ENCODE assay signal across 8 cellular contexts in the genomic region with DNA sequence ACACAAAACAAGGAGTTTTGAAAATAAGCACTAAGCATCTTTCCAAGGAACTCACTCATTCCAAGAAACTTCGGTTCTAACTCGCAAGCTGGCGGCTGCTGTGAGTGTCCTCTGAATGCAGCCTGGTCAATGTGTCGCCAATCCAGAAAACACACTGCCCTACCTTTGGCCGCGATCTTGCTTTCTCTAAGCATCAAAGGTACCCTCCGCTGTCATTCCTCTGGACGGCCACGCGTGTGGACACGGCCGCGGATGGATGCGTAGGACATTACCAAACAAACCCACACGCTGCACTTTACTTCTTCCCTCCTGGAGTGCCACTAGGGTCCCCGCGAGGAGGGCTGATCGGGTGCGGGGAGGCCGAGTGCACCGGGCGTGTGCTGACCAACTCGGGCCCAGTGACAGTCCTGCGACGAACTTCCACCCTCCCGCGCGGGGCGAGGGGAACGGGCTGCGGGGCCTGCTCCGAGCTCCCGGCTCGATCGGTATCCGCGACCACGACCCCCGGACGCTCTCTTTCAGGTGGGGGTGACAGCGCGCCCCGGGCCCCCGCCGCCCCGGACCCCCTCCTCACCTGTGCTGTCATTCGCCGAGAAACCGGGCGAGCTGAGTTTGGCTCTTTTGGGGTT. TPM values are rescaled to one million over a fixed set of nuclear protein-coding genes. Genes with fewer than 3 reads are reported as not detected.
A peak's percentile ranks its signal among the peaks of the same experiment; 100 is the strongest.
DNase-seq lines count a peak whose midpoint lies in the region; ATAC-seq and TF ChIP-seq lines count a peak whose summit lies in the region.

No MANE protein-coding gene starts in this region.

- peaks cover 10% of the 10 kb centered on the region for H3K9me3 ChIP-seq in neuron (ENCODE audit: low read length)

- H3K4me1 ChIP-seq in neuron (ENCODE audit: insufficient read depth, low read length) = peaks cover 16% of the 10 kb centered on the region

- peak; percentile 15 for ATAC-seq in HG03108 (IDR thresholded peaks at IDR 0.05; ENCODE audit: unreplicated experiment)
- ATAC-seq in HG02623 (IDR thresholded peaks at IDR 0.05; ENCODE audit: unreplicated experiment) = no peak

- peak overlapping the region; percentile 71 for H3K4me3 ChIP-seq in neuron (ENCODE audit: low read length)

- H3K4me3 Mint-ChIP-seq in activated CD4-positive, alpha-beta memory T cell treated with anti-CD3 and anti-CD28 coated beads for 36 hours = peak overlapping the region; percentile 91

- CTCF ChIA-PET in activated CD4-positive, alpha-beta memory T cell treated with anti-CD3 and anti-CD28 coated beads for 36 hours (lab: Charles Lee) = interaction anchor here (0.6 to 1.7 kb wide), 6 partner anchors 9 to 162 kb away, joined by 3 to 5 read pairs (median 3); a partner anchor contains a TSS

- POLR2A ChIA-PET in activated CD4-positive, alpha-beta memory T cell treated with anti-CD3 and anti-CD28 coated beads for 36 hours (lab: Charles Lee) = interaction anchor here (1.0 to 1.6 kb wide), 2 partner anchors 162 to 370 kb away, joined by 3 to 4 read pairs; no protein-coding TSS in a partner anchor

- peak; percentile 57 for DNase-seq in activated CD4-positive, alpha-beta memory T cell treated with anti-CD3 and anti-CD28 coated beads for 36 hours
- DNase-seq in fibroblast of peridontal ligament (ENCODE audit: extremely low read depth) (peak; percentile 33), AG08396 (ENCODE audit: low spot score) (no peak), COR-L47 (lab: John Stamatoyannopoulos, UW) (no peak)

- H3K9me3 Mint-ChIP-seq in activated CD4-positive, alpha-beta memory T cell treated with anti-CD3 and anti-CD28 coated beads for 36 hours = no peaks in the 10 kb centered on the region

- no peak overlapping the region for H2AFZ ChIP-seq in neuron (ENCODE audit: low read depth, low read length)

- peaks cover 55% of the 10 kb centered on the region for H3K4me1 Mint-ChIP-seq in activated CD4-positive, alpha-beta memory T cell treated with anti-CD3 and anti-CD28 coated beads for 36 hours (ENCODE audit: low read depth)

- no peaks in the 10 kb centered on the region for H3K27me3 Mint-ChIP-seq in activated CD4-positive, alpha-beta memory T cell treated with anti-CD3 and anti-CD28 coated beads for 36 hours

- TF ChIP-seq CTCF in GM12872 (IDR thresholded peaks at IDR 0.05; ENCODE audit: insufficient read depth, low read depth, low read length) = 0 out of 3 replicates have a peak, but pooled peaks have one; percentile 11

- peak overlapping the region; percentile 85 for H3K27ac Mint-ChIP-seq in activated CD4-positive, alpha-beta memory T cell treated with anti-CD3 and anti-CD28 coated beads for 36 hours

- intact Hi-C loops in activated CD4-positive, alpha-beta memory T cell treated with anti-CD3 and anti-CD28 coated beads for 36 hours (cut with micrococcal nuclease) = loop anchor here (1.0 to 5.0 kb wide), 4 partner anchors 55 to 225 kb away; a partner anchor contains a TSS

- H3K27me3 ChIP-seq in neuron (ENCODE audit: insufficient read depth, low read length) = no peaks in the 10 kb centered on the region

- H3K36me3 Mint-ChIP-seq in activated CD4-positive, alpha-beta memory T cell treated with anti-CD3 and anti-CD28 coated beads for 36 hours = peaks cover 17% of the 10 kb centered on the region

- peaks cover 13% of the 10 kb centered on the region for H3K36me3 ChIP-seq in neuron (ENCODE audit: insufficient read depth, low read length)

RNA-seq across cellular contexts. Expression of a gene that starts 1.1 kb away (rescaled TPM):
- total RNA-seq in activated CD4-positive, alpha-beta memory T cell treated with anti-CD3 and anti-CD28 coated beads for 36 hours = 10 to 100 TPM; 26.6 to 29.5 TPM

Comparison
In these comparisons a context has a peak if more than half of its experiments do, and no peak if none do; other contexts are left out.
1. DNase-seq: peak in activated CD4-positive, alpha-beta memory T cell treated with anti-CD3 and anti-CD28 coated beads for 36 hours (single experiment) and fibroblast of peridontal ligament (single experiment); none in AG08396 (single experiment) and COR-L47 (single experiment).